Comparison of ENCODE assay signal across 7 cellular contexts in genomic region chr6:2244261-2245102, GRCh38. TPM values are rescaled to one million over a fixed set of nuclear protein-coding genes. Genes with fewer than 3 reads are reported as not detected.
DNase-seq lines count a peak whose midpoint lies in the region; ATAC-seq, FAIRE-seq and TF ChIP-seq lines count a peak whose summit lies in the region.

No MANE protein-coding gene starts in this region.

- no peak for FAIRE-seq in kidney (lab: Jason Lieb, UNC)

- H3K27ac Mint-ChIP-seq in activated naive CD8-positive, alpha-beta T cell treated with anti-CD3 and anti-CD28 coated beads, Interleukin-2, amount 10 ng/mL, durations not matched to agents 7 days and 5 days, result peak overlapping the region; percentile 86

- H3K36me3 Mint-ChIP-seq in activated naive CD8-positive, alpha-beta T cell treated with anti-CD3 and anti-CD28 coated beads, Interleukin-2, amount 10 ng/mL, durations not matched to agents 7 days and 5 days, result peaks cover 15% of the 10 kb centered on the region

- no peak for TF ChIP-seq POLR2A in testis (IDR thresholded peaks at IDR 0.05)

- H3K9me3 ChIP-seq in HUES48 (ENCODE audit: control insufficient read depth, insufficient read depth, low read length) (no peaks in the 10 kb centered on the region), kidney (ENCODE audit: control insufficient read depth in 1 of 2, low read length in 2 of 2) (no peaks in the 10 kb centered on the region), testis (no peaks in the 10 kb centered on the region)

- H3K9ac ChIP-seq in HUES48 (ENCODE audit: low read depth, low read length) (peak overlapping the region; percentile 30; the same call in 1 of the 2 replicates), kidney (ENCODE audit: low read length in 2 of 2) (peak overlapping the region; percentile 74)

- WGBS in testis, 2 donors, result 19 to 22% methylated on average over 32 of the region's 32 CpGs

- POLR2A ChIA-PET in activated naive CD8-positive, alpha-beta T cell treated with anti-CD3 and anti-CD28 coated beads, Interleukin-2, amount 10 ng/mL, durations not matched to agents 7 days and 5 days (lab: Charles Lee), result no interaction called here

- ATAC-seq in GM19035 (IDR thresholded peaks at IDR 0.05; ENCODE audit: unreplicated experiment), result peak; percentile 19
- ATAC-seq in activated naive CD8-positive, alpha-beta T cell treated with anti-CD3 and anti-CD28 coated beads, Interleukin-2, amount 10 ng/mL, durations not matched to agents 7 days and 5 days (ENCODE audit: low read depth), result no peak

- H3K9me3 Mint-ChIP-seq in activated naive CD8-positive, alpha-beta T cell treated with anti-CD3 and anti-CD28 coated beads, Interleukin-2, amount 10 ng/mL, durations not matched to agents 7 days and 5 days, result no peaks in the 10 kb centered on the region

- peaks cover 44% of the 10 kb centered on the region for H3K4me1 Mint-ChIP-seq in activated naive CD8-positive, alpha-beta T cell treated with anti-CD3 and anti-CD28 coated beads, Interleukin-2, amount 10 ng/mL, durations not matched to agents 7 days and 5 days

- H3K4me1 ChIP-seq in HUES48 (ENCODE audit: control insufficient read depth, insufficient read depth, low read length) (peaks cover 45% of the 10 kb centered on the region), kidney (ENCODE audit: control insufficient read depth in 1 of 2, insufficient read depth in 1 of 2, low read depth in 1 of 2, low read length in 2 of 2) (peaks cover 5 to 6% of the 10 kb centered on the region in 2 donors), testis (peaks cover 5% of the 10 kb centered on the region)

- H3K27me3 ChIP-seq in HUES48 (ENCODE audit: control insufficient read depth, insufficient read depth, low read length) (peaks cover 6% of the 10 kb centered on the region), testis (no peaks in the 10 kb centered on the region)

- no peak for DNase-seq in activated naive CD8-positive, alpha-beta T cell treated with anti-CD3 and anti-CD28 coated beads, Interleukin-2, amount 10 ng/mL, durations not matched to agents 7 days and 5 days
- DNase-seq in kidney (no peak), testis (no peak), NCI-H2196 (lab: John Stamatoyannopoulos, UW; ENCODE audit: unreplicated experiment) (no peak)
- DNase-seq in activated CD8-positive, alpha-beta memory T cell treated with anti-CD3 and anti-CD28 coated beads, Interleukin-2, amount 50 U/mL, for 4 hours, result no peak

- H3K27me3 Mint-ChIP-seq in activated naive CD8-positive, alpha-beta T cell treated with anti-CD3 and anti-CD28 coated beads, Interleukin-2, amount 10 ng/mL, durations not matched to agents 7 days and 5 days, result no peaks in the 10 kb centered on the region

- H3K27ac ChIP-seq in HUES48 (ENCODE audit: low read depth, low read length), result peak overlapping the region; percentile 8
- H3K27ac ChIP-seq in kidney (ENCODE audit: low read depth in 2 of 2, low read length in 2 of 2), result peak overlapping the region in 1 of 2 donors; percentile 76
- H3K27ac ChIP-seq in testis, result peak overlapping the region in 1 of 2 donors; percentile 94

- no peak for TF ChIP-seq CTCF in kidney (IDR thresholded peaks at IDR 0.05; ENCODE audit: borderline replicate concordance, extremely low read depth, insufficient read depth)
- TF ChIP-seq CTCF in testis (IDR thresholded peaks at IDR 0.05), result no peak

- peak overlapping the region; percentile 95 for H3K4me3 ChIP-seq in HUES48 (ENCODE audit: low read depth, low read length)
- peak overlapping the region; percentile 78 to 86 for H3K4me3 ChIP-seq in kidney (ENCODE audit: low read length in 2 of 2)
- H3K4me3 ChIP-seq in testis, result peak overlapping the region; percentile 76 to 96

- no peaks in the 10 kb centered on the region for H3K36me3 ChIP-seq in HUES48 (ENCODE audit: control insufficient read depth, insufficient read depth, low read length)
- peaks cover 0 to 3% of the 10 kb centered on the region in 2 donors for H3K36me3 ChIP-seq in kidney (ENCODE audit: control insufficient read depth in 1 of 2, insufficient read depth in 2 of 2, low read length in 2 of 2)
- no peaks in the 10 kb centered on the region for H3K36me3 ChIP-seq in testis (ENCODE audit: low read depth, missing control alignments)

- intact Hi-C loops in kidney (cut with DNase I) (no loop called here), testis (cut with DNase I; ENCODE audit: low total_unique reads) (no loop called here)

- peak overlapping the region; percentile 92 for H3K4me3 Mint-ChIP-seq in activated naive CD8-positive, alpha-beta T cell treated with anti-CD3 and anti-CD28 coated beads, Interleukin-2, amount 10 ng/mL, durations not matched to agents 7 days and 5 days

RNA-seq across cellular contexts. Expression of gene GMDS, which starts 0.9 kb away (rescaled TPM):
- 10 to 100 TPM; 29.2 to 34.3 TPM for total RNA-seq in activated naive CD8-positive, alpha-beta T cell treated with anti-CD3 and anti-CD28 coated beads, Interleukin-2, amount 10 ng/mL, durations not matched to agents 7 days and 5 days
- total RNA-seq in kidney (63.7 TPM), testis (10 to 100 TPM; 22.2 to 31.1 TPM)
- polyA plus RNA-seq in kidney (ENCODE audit: insufficient read depth, low read depth, low replicate concordance) (49.6 TPM), testis (ENCODE audit: insufficient read depth, low read depth, low replicate concordance) (19.6 TPM)
